In genomic region chr16:48612621-48613020, GRCh38 we compare ENCODE assay signal across 9 cellular contexts. TPM values are rescaled to one million over a fixed set of nuclear protein-coding genes. Genes with fewer than 3 reads are reported as not detected.
DNase-seq lines count a peak whose midpoint lies in the region; ATAC-seq and TF ChIP-seq lines count a peak whose summit lies in the region.
"Had no signal": no experiment of that assay in that cellular context is flagged by ENCODE, and none has a peak within 500 bp of the region (broad histone marks: within the 10 kb centered on the region; RNA-seq: fewer than 3 reads in every experiment).

No MANE protein-coding gene starts in this region.

- H3K27me3 Mint-ChIP-seq in activated T-helper 17 cell treated with anti-CD3 and anti-CD28 coated beads, Interleukin-2, amount 50 U/mL, for 72 hours, result no peaks in the 10 kb centered on the region
- no peaks in the 10 kb centered on the region for H3K27me3 Mint-ChIP-seq in mesothelial cell of epicardium (ENCODE audit: low read depth)

- WGBS in HUES64, result 82% methylated on average over 2 of the region's 2 CpGs

- TF ChIP-seq CTCF in mesothelial cell of epicardium (IDR thresholded peaks at IDR 0.05; ENCODE audit: unreplicated experiment), result no peak
- TF ChIP-seq CTCF in omental fat pad (IDR thresholded peaks at IDR 0.05), result no peak

- H3K9ac ChIP-seq in HUES64 (ENCODE audit: low read depth, low read length), result no peak overlapping the region

- ATAC-seq in activated T-helper 17 cell treated with anti-CD3 and anti-CD28 coated beads, Interleukin-2, amount 50 U/mL, for 72 hours (replicated peaks), result no peak
- no peak for ATAC-seq in GM18870 (IDR thresholded peaks at IDR 0.05; ENCODE audit: unreplicated experiment)
- no peak for ATAC-seq in omental fat pad (ENCODE audit: low FRiP score)

- peaks cover 27% of the 10 kb centered on the region for H3K4me1 Mint-ChIP-seq in activated T-helper 17 cell treated with anti-CD3 and anti-CD28 coated beads, Interleukin-2, amount 50 U/mL, for 72 hours
- H3K4me1 Mint-ChIP-seq in mesothelial cell of epicardium, result peaks cover 26% of the 10 kb centered on the region

- H3K27me3 ChIP-seq in HUES64 (ENCODE audit: insufficient read depth, low read length), result no peaks in the 10 kb centered on the region
- H3K27me3 ChIP-seq: cardiac muscle cell had no signal

- DNase-seq in CD1c-positive myeloid dendritic cell (ENCODE audit: extremely low spot score), result peak; percentile 76
- DNase-seq in mesothelial cell of epicardium (ENCODE audit: low spot score in 2 of 2, unreplicated experiment in 2 of 2), result no peak
- DNase-seq in NCI-H526 (lab: John Stamatoyannopoulos, UW), result no peak
- no peak for DNase-seq in kidney glomerular epithelial cell (lab: John Stamatoyannopoulos, UW)
- no peak for DNase-seq in omental fat pad (ENCODE audit: low spot score)

- peak overlapping the region; percentile 92 for H3K27ac Mint-ChIP-seq in activated T-helper 17 cell treated with anti-CD3 and anti-CD28 coated beads, Interleukin-2, amount 50 U/mL, for 72 hours
- H3K27ac Mint-ChIP-seq in mesothelial cell of epicardium, result peak overlapping the region; percentile 80

- no peaks in the 10 kb centered on the region for H3K9me3 ChIP-seq in HUES64 (ENCODE audit: insufficient read depth, low read depth, low read length)

- H3K4me3 ChIP-seq in HUES64 (ENCODE audit: low read length), result no peak overlapping the region
- H3K4me3 ChIP-seq: cardiac muscle cell had no signal

- peaks cover 18% of the 10 kb centered on the region for H3K4me1 ChIP-seq in HUES64 (ENCODE audit: insufficient read depth, low read length)

- H3K36me3 ChIP-seq in HUES64 (ENCODE audit: insufficient read depth, low read length), result no peaks in the 10 kb centered on the region
- H3K36me3 ChIP-seq: cardiac muscle cell had no signal

- peaks cover 7% of the 10 kb centered on the region for H3K36me3 Mint-ChIP-seq in activated T-helper 17 cell treated with anti-CD3 and anti-CD28 coated beads, Interleukin-2, amount 50 U/mL, for 72 hours (ENCODE audit: low read depth)
- H3K36me3 Mint-ChIP-seq in mesothelial cell of epicardium, result no peaks in the 10 kb centered on the region

- no peaks in the 10 kb centered on the region for H3K9me3 Mint-ChIP-seq in activated T-helper 17 cell treated with anti-CD3 and anti-CD28 coated beads, Interleukin-2, amount 50 U/mL, for 72 hours
- no peaks in the 10 kb centered on the region for H3K9me3 Mint-ChIP-seq in mesothelial cell of epicardium

- peak overlapping the region; percentile 76 for H3K4me3 Mint-ChIP-seq in activated T-helper 17 cell treated with anti-CD3 and anti-CD28 coated beads, Interleukin-2, amount 50 U/mL, for 72 hours
- peak overlapping the region; percentile 17 for H3K4me3 Mint-ChIP-seq in mesothelial cell of epicardium

- 0 out of 2 replicates have a peak overlapping the region, but pooled peaks have one; percentile 9 for H3K27ac ChIP-seq in HUES64 (ENCODE audit: low read depth, low read length)

RNA-seq across cellular contexts. Expression of gene N4BP1, which starts 2.6 kb away (rescaled TPM):
- 18.3 TPM for polyA plus RNA-seq in HUES64 (2013, experiment 1 of 2)
- 26.1 TPM for polyA plus RNA-seq in HUES64 (2013, experiment 2 of 2)
- 10 to 100 TPM; 48.1 to 56.8 TPM for total RNA-seq in activated T-helper 17 cell treated with anti-CD3 and anti-CD28 coated beads, Interleukin-2, amount 50 U/mL, for 72 hours
- total RNA-seq in mesothelial cell of epicardium (48.3 to 53.4 TPM (median 48.4 TPM) in 3 replicates), omental fat pad (10 to 100 TPM; 19.8 to 44.8 (median 28.2) TPM)
